ENCODE assay signal across 20 cellular contexts in the genomic region with DNA sequence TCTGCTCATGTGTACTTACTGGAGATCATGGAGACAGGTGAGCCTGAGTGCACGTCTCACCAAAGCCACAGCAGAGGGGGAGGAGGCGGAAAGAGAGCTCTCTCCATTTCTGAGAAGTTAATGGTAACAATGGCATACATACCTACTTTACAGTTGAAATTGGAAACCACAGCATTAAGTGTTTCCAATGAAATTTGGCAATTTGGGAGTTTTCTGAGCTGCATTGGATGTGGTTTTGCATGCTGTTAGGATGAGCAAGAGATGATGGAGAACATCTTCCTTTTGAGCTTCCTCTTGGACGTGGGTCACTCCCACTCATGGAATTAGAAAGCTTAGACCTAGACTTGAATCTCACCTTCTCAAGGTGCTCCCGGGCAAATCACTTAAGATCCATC. TPM values are rescaled to one million over a fixed set of nuclear protein-coding genes. Genes with fewer than 3 reads are reported as not detected.
DNase-seq lines count a peak whose midpoint lies in the region.
"Had no signal": no experiment of that assay in that cellular context is flagged by ENCODE, and none has a peak within 500 bp of the region (broad histone marks: within the 10 kb centered on the region; RNA-seq: fewer than 3 reads in every experiment).

No MANE protein-coding gene starts in this region.

- peaks cover 22% of the 10 kb centered on the region for H3K4me1 Mint-ChIP-seq in activated CD4-positive, alpha-beta memory T cell treated with anti-CD3 and anti-CD28 coated beads for 36 hours (ENCODE audit: low read depth)

- no peaks in the 10 kb centered on the region for H3K36me3 Mint-ChIP-seq in activated CD4-positive, alpha-beta memory T cell treated with anti-CD3 and anti-CD28 coated beads for 36 hours
- H3K36me3 Mint-ChIP-seq: activated naive CD4-positive, alpha-beta T cell treated with anti-CD3 and anti-CD28 coated beads, Interleukin-2, amount 50 U/mL, for 24 hours had no signal

- peak overlapping the region; percentile 6 for H3K27ac Mint-ChIP-seq in activated CD4-positive, alpha-beta memory T cell treated with anti-CD3 and anti-CD28 coated beads for 36 hours
- H3K27ac Mint-ChIP-seq: activated CD8-positive, alpha-beta T cell treated with anti-CD3 and anti-CD28 coated beads for 36 hours; activated naive CD4-positive, alpha-beta T cell treated with anti-CD3 and anti-CD28 coated beads, Interleukin-2, amount 50 U/mL, for 24 hours; activated T-cell treated with anti-CD3 and anti-CD28 coated beads, Interleukin-2, amount 50 U/mL, for 24 hours; HFFc6 had no signal

- CTCF ChIA-PET in activated CD4-positive, alpha-beta memory T cell treated with anti-CD3 and anti-CD28 coated beads for 36 hours (lab: Charles Lee): interaction anchor here (0.6 to 4.2 kb wide), 61 partner anchors 8 to 287 kb away, joined by 3 to 202 read pairs (median 5); a partner anchor contains a TSS

- no peaks in the 10 kb centered on the region for H3K9me3 Mint-ChIP-seq in activated CD4-positive, alpha-beta memory T cell treated with anti-CD3 and anti-CD28 coated beads for 36 hours
- H3K9me3 Mint-ChIP-seq: activated CD8-positive, alpha-beta T cell treated with anti-CD3 and anti-CD28 coated beads for 36 hours; activated naive CD4-positive, alpha-beta T cell treated with anti-CD3 and anti-CD28 coated beads, Interleukin-2, amount 50 U/mL, for 24 hours; activated T-cell treated with anti-CD3 and anti-CD28 coated beads, Interleukin-2, amount 50 U/mL, for 24 hours; effector memory CD8-positive, alpha-beta T cell; HFFc6 had no signal

- H3K27me3 Mint-ChIP-seq in activated CD4-positive, alpha-beta memory T cell treated with anti-CD3 and anti-CD28 coated beads for 36 hours: no peaks in the 10 kb centered on the region
- H3K27me3 Mint-ChIP-seq: activated CD8-positive, alpha-beta T cell treated with anti-CD3 and anti-CD28 coated beads for 36 hours; activated naive CD4-positive, alpha-beta T cell treated with anti-CD3 and anti-CD28 coated beads, Interleukin-2, amount 50 U/mL, for 24 hours; activated T-cell treated with anti-CD3 and anti-CD28 coated beads, Interleukin-2, amount 50 U/mL, for 24 hours; effector memory CD8-positive, alpha-beta T cell had no signal

- intact Hi-C loops in activated CD4-positive, alpha-beta memory T cell treated with anti-CD3 and anti-CD28 coated beads for 36 hours (cut with micrococcal nuclease): loop anchor here (1.0 to 10.0 kb wide), 4 partner anchors 55 to 261 kb away; no protein-coding TSS in a partner anchor

- POLR2A ChIA-PET in activated CD4-positive, alpha-beta memory T cell treated with anti-CD3 and anti-CD28 coated beads for 36 hours (lab: Charles Lee): interaction anchor here (0.6 to 1.7 kb wide), 3 partner anchors 30 to 78 kb away, joined by 3 to 5 read pairs (median 4); no protein-coding TSS in a partner anchor

- no peak overlapping the region for H3K4me3 Mint-ChIP-seq in activated CD4-positive, alpha-beta memory T cell treated with anti-CD3 and anti-CD28 coated beads for 36 hours
- H3K4me3 Mint-ChIP-seq: activated CD8-positive, alpha-beta T cell treated with anti-CD3 and anti-CD28 coated beads for 36 hours; activated naive CD4-positive, alpha-beta T cell treated with anti-CD3 and anti-CD28 coated beads, Interleukin-2, amount 50 U/mL, for 24 hours; activated T-cell treated with anti-CD3 and anti-CD28 coated beads, Interleukin-2, amount 50 U/mL, for 24 hours; HFFc6 had no signal

- DNase-seq in CD1c-positive myeloid dendritic cell (ENCODE audit: extremely low spot score) (peak; percentile 36), ELR (ENCODE audit: low read depth) (peak; percentile 54), iris pigment epithelial cell (ENCODE audit: low read depth) (peak; percentile 10), glomerular visceral epithelial cell (ENCODE audit: extremely low spot score) (no peak)
- no peak for DNase-seq in activated CD4-positive, alpha-beta memory T cell treated with anti-CD3 and anti-CD28 coated beads for 36 hours
- no peak for DNase-seq in activated CD4-positive, CD25-positive, alpha-beta regulatory T cell treated with anti-CD3 and anti-CD28 coated beads, Interleukin-2, amount 50 U/mL, for 72 hours
- DNase-seq in effector CD4-positive, alpha-beta T cell: no peak
- DNase-seq: HFFc6, tibial artery had no signal

RNA-seq across cellular contexts. Expression of a gene that starts 25.5 kb away (rescaled TPM):
- not detected for total RNA-seq in activated CD4-positive, alpha-beta memory T cell treated with anti-CD3 and anti-CD28 coated beads for 36 hours
- total RNA-seq: activated CD8-positive, alpha-beta T cell treated with anti-CD3 and anti-CD28 coated beads for 36 hours; Caco-2; chondrocyte; HFFc6; liver; OCI-LY7; psoas muscle; skeletal muscle tissue had no signal

RNA-seq across cellular contexts. Expression of a gene that starts 48.9 kb away (rescaled TPM):
- under 1 TPM in 1 of 2 experiments, not detected in 1; 0.44 TPM for total RNA-seq in activated CD4-positive, alpha-beta memory T cell treated with anti-CD3 and anti-CD28 coated beads for 36 hours
- total RNA-seq: activated CD8-positive, alpha-beta T cell treated with anti-CD3 and anti-CD28 coated beads for 36 hours; chondrocyte; OCI-LY7; T-helper 1 cell treated with Interleukin-12 subunit alpha and Interleukin-12 subunit beta and Interleukin-4 antibody, amounts not matched to agents 30 ng/mL and 1 ng/mL, for 36 hours had no signal

Comparison
In these comparisons a context has a peak if more than half of its experiments do, and no peak if none do; other contexts are left out.
1. DNase-seq: peak in CD1c-positive myeloid dendritic cell (single experiment), ELR (single experiment) and iris pigment epithelial cell (single experiment); none in activated CD4-positive, alpha-beta memory T cell treated with anti-CD3 and anti-CD28 coated beads for 36 hours (single experiment), activated CD4-positive, CD25-positive, alpha-beta regulatory T cell treated with anti-CD3 and anti-CD28 coated beads, Interleukin-2, amount 50 U/mL, for 72 hours (single experiment), glomerular visceral epithelial cell (single experiment) and effector CD4-positive, alpha-beta T cell (single experiment).